Comparison of ENCODE assay signal across 12 cellular contexts in the genomic region with DNA sequence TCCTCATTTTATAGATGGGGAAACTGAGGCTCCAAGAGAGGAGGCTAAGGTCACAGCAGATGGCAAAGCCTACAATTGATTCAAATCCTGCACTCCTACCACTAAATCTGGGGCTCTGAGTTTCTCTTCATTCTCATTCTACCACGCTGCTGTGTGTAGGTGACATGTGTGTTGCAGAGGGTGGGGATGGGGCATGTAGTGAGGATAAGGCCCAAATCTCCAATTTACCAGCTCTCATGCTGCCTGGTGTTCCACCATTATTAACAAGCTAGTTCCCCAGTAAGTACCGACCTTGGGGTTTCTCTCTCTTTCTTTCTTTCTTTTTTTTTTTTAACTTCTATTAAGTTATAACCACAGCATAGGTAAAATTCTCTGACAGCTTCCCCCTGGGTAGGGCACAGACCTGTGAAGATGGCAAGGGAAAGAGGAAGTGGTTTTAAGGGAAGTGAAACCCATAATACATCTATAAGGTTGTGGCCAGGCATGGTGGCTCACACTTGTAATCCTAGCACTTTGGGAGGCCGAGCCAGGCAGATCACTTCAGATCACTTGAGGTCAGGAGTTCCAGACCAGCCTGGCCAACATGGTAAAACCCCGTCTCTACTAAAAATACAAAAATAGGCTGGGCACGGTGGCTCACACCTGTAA. TPM values are rescaled to one million over a fixed set of nuclear protein-coding genes. Genes with fewer than 3 reads are reported as not detected.
DNase-seq lines count a peak whose midpoint lies in the region; ATAC-seq lines count a peak whose summit lies in the region.
"Had no signal": no experiment of that assay in that cellular context is flagged by ENCODE, and none has a peak within 500 bp of the region (broad histone marks: within the 10 kb centered on the region; RNA-seq: fewer than 3 reads in every experiment).

No MANE protein-coding gene starts in this region.

- DNase-seq in CD1c-positive myeloid dendritic cell (ENCODE audit: extremely low spot score) (peak; percentile 73), MV-4-11 (lab: John Stamatoyannopoulos, UW) (peak; percentile 93), DMS153 treated with DMSO at 0.1 percent for 48 hours (lab: John Stamatoyannopoulos, UW; ENCODE audit: unreplicated experiment) (no peak), AG08395 (ENCODE audit: low spot score) (no peak)
- DNase-seq in activated naive CD8-positive, alpha-beta T cell treated with anti-CD3 and anti-CD28 coated beads for 36 hours, result no peak
- DNase-seq: activated CD4-positive, alpha-beta T cell treated with anti-CD3 and anti-CD28 coated beads, Interleukin-2, amount 50 U/mL, for 1 hour; NCI-H446 treated with DMSO at 0.1 percent for 48 hours; stimulated activated CD4-positive, alpha-beta T cell treated with anti-CD3 and anti-CD28 coated beads, Interleukin-4, amount 100 ng/mL, for 1 hour had no signal

- peaks cover 33% of the 10 kb centered on the region for H3K4me1 Mint-ChIP-seq in activated naive CD8-positive, alpha-beta T cell treated with anti-CD3 and anti-CD28 coated beads for 36 hours
- H3K4me1 Mint-ChIP-seq: neural crest cell had no signal

- ATAC-seq in GM19395 (IDR thresholded peaks at IDR 0.05; ENCODE audit: unreplicated experiment) (peak; percentile 73), HG02970 (IDR thresholded peaks at IDR 0.05; ENCODE audit: low FRiP score, unreplicated experiment) (no peak), HG02884 (IDR thresholded peaks at IDR 0.05; ENCODE audit: unreplicated experiment) (no peak)

- H3K36me3 Mint-ChIP-seq in activated naive CD8-positive, alpha-beta T cell treated with anti-CD3 and anti-CD28 coated beads for 36 hours, result no peaks in the 10 kb centered on the region

- H3K27ac Mint-ChIP-seq in activated naive CD8-positive, alpha-beta T cell treated with anti-CD3 and anti-CD28 coated beads for 36 hours, result peak overlapping the region; percentile 58

- H3K4me3 Mint-ChIP-seq in activated naive CD8-positive, alpha-beta T cell treated with anti-CD3 and anti-CD28 coated beads for 36 hours, result no peak overlapping the region
- H3K4me3 Mint-ChIP-seq: neural crest cell had no signal

- peaks cover 14% of the 10 kb centered on the region for H3K27me3 Mint-ChIP-seq in activated naive CD8-positive, alpha-beta T cell treated with anti-CD3 and anti-CD28 coated beads for 36 hours

- H3K9me3 Mint-ChIP-seq in activated naive CD8-positive, alpha-beta T cell treated with anti-CD3 and anti-CD28 coated beads for 36 hours, result no peaks in the 10 kb centered on the region
- H3K9me3 Mint-ChIP-seq: neural crest cell had no signal

RNA-seq across cellular contexts. Expression of gene MATN4, which starts 13.0 kb away (rescaled TPM):
- 1 to 10 TPM in 1 of 2 experiments, under 1 TPM in 1; 0.64 to 1.1 TPM for total RNA-seq in activated naive CD8-positive, alpha-beta T cell treated with anti-CD3 and anti-CD28 coated beads for 36 hours
- total RNA-seq: neural crest cell had no signal

RNA-seq across cellular contexts. Expression of gene RBPJL, which starts 14.4 kb away (rescaled TPM):
- total RNA-seq in activated naive CD8-positive, alpha-beta T cell treated with anti-CD3 and anti-CD28 coated beads for 36 hours, result not detected
- total RNA-seq: neural crest cell had no signal

RNA-seq across cellular contexts. Expression of gene SDC4, which starts 27.2 kb away (rescaled TPM):
- 10 to 100 TPM; 24.6 to 25.5 TPM for total RNA-seq in activated naive CD8-positive, alpha-beta T cell treated with anti-CD3 and anti-CD28 coated beads for 36 hours

RNA-seq across cellular contexts. Expression of gene SYS1, which starts 41.9 kb away (rescaled TPM):
- 10 to 100 TPM; 21.5 to 26.6 TPM for total RNA-seq in activated naive CD8-positive, alpha-beta T cell treated with anti-CD3 and anti-CD28 coated beads for 36 hours

RNA-seq across cellular contexts. Expression of gene TP53TG5, which starts 57.1 kb away (rescaled TPM):
- total RNA-seq in activated naive CD8-positive, alpha-beta T cell treated with anti-CD3 and anti-CD28 coated beads for 36 hours, result under 1 TPM; 0.40 to 0.41 TPM
- total RNA-seq: neural crest cell had no signal

Comparison
In these comparisons a context has a peak if more than half of its experiments do, and no peak if none do; other contexts are left out.
1. DNase-seq: peak in CD1c-positive myeloid dendritic cell (single experiment) and MV-4-11 (single experiment); none in activated naive CD8-positive, alpha-beta T cell treated with anti-CD3 and anti-CD28 coated beads for 36 hours (single experiment), DMS153 treated with DMSO at 0.1 percent for 48 hours (single experiment) and AG08395 (single experiment).